ENCODE assay signal across 22 cellular contexts in genomic region chr14:89146291-89146690, GRCh38.
A peak's percentile ranks its signal among the peaks of the same experiment; 100 is the strongest.
DNase-seq lines count a peak whose midpoint lies in the region; TF ChIP-seq lines count a peak whose summit lies in the region.
"Had no signal": no experiment of that assay in that cellular context is flagged by ENCODE, and none has a peak within 500 bp of the region (broad histone marks: within the 10 kb centered on the region; RNA-seq: fewer than 3 reads in every experiment).

No MANE protein-coding gene starts in this region.

- no peak overlapping the region for H3K4me2 ChIP-seq in fibroblast of lung (ENCODE audit: extremely low read depth, insufficient read depth, low read length)

- no peaks in the 10 kb centered on the region for H3K4me1 Mint-ChIP-seq in T-helper 2 cell treated with Interferon-gamma antibody and Interleukin-4, amounts not matched to agents 5 μg/mL and 100 μg/mL, for 36 hours (ENCODE audit: low read depth)

- H3K4me3 ChIP-seq in fibroblast of lung (replicated peaks in 1 of 4; ENCODE audit: control extremely low read depth in 1 of 4, insufficient read depth in 1 of 4, low read depth in 3 of 4, low read length in 4 of 4): no peak overlapping the region
- no peak overlapping the region for H3K4me3 ChIP-seq in effector memory CD4-positive, alpha-beta T cell (ENCODE audit: insufficient read depth, low read depth, low read length, poor library complexity, severe bottlenecking)
- H3K4me3 ChIP-seq: K562, Peyer's patch had no signal

- peaks cover 8% of the 10 kb centered on the region for H3K27me3 Mint-ChIP-seq in T-helper 2 cell treated with Interferon-gamma antibody and Interleukin-4, amounts not matched to agents 5 μg/mL and 100 μg/mL, for 36 hours (ENCODE audit: low read depth)

- TF ChIP-seq CTCF in fibroblast of lung (conservative IDR thresholded peaks at IDR 0.05 in 1 of 2, IDR thresholded peaks at IDR 0.05 in 1 of 2; ENCODE audit: low read depth in 1 of 2, low read length in 2 of 2): no peak

- no peak overlapping the region for H3K9ac ChIP-seq in fibroblast of lung (ENCODE audit: insufficient read depth, low read length)

- H3K9me3 ChIP-seq in fibroblast of lung (ENCODE audit: control insufficient read depth, insufficient read depth, low read depth, low read length): no peaks in the 10 kb centered on the region
- no peaks in the 10 kb centered on the region for H3K9me3 ChIP-seq in effector memory CD4-positive, alpha-beta T cell (ENCODE audit: control insufficient read depth, low read length)
- H3K9me3 ChIP-seq: Peyer's patch had no signal

- DNase-seq in ACHN: peak; percentile 24
- DNase-seq in Caki2 (ENCODE audit: low read depth): peak; percentile 14
- peak; percentile 14 to 20 for DNase-seq in fibroblast of lung (ENCODE audit: low read depth in 2 of 2)
- DNase-seq in kidney tubule cell (ENCODE audit: low spot score): peak; percentile 75
- DNase-seq in effector memory CD4-positive, alpha-beta T cell: no peak
- DNase-seq in COLO668 (lab: John Stamatoyannopoulos, UW; ENCODE audit: unreplicated experiment): no peak
- no peak for DNase-seq in T-helper 2 cell treated with Interferon-gamma antibody and Interleukin-4, amounts not matched to agents 5 μg/mL and 100 μg/mL, for 36 hours (ENCODE audit: low spot score)
- no peak for DNase-seq in dermis blood vessel endothelial cell
- DNase-seq: AML-193; C1 segment of cervical spinal cord; CD8-positive, alpha-beta T cell; DMS53; GDM1; NCI-H1092 treated with DMSO at 0.1 percent for 48 hours; NCI-H146; NCI-H2029; NCI-H2171; NCI-H345; NCI-H524 treated with DMSO at 0.1 percent for 48 hours; NCI-H82; Peyer's patch had no signal

- H3K36me3 Mint-ChIP-seq in T-helper 2 cell treated with Interferon-gamma antibody and Interleukin-4, amounts not matched to agents 5 μg/mL and 100 μg/mL, for 36 hours (ENCODE audit: low read depth): no peaks in the 10 kb centered on the region
- H3K36me3 Mint-ChIP-seq: CD8-positive, alpha-beta T cell had no signal

- no peaks in the 10 kb centered on the region for H3K9me3 Mint-ChIP-seq in T-helper 2 cell treated with Interferon-gamma antibody and Interleukin-4, amounts not matched to agents 5 μg/mL and 100 μg/mL, for 36 hours
- H3K9me3 Mint-ChIP-seq: CD8-positive, alpha-beta T cell had no signal

- no peaks in the 10 kb centered on the region for H3K4me1 ChIP-seq in fibroblast of lung (ENCODE audit: control insufficient read depth, extremely low read depth, insufficient read depth, low read length)
- H3K4me1 ChIP-seq in effector memory CD4-positive, alpha-beta T cell (ENCODE audit: control insufficient read depth, insufficient read depth, low read length, poor library complexity, severe bottlenecking): no peaks in the 10 kb centered on the region
- H3K4me1 ChIP-seq: Peyer's patch had no signal

- no peaks in the 10 kb centered on the region for H4K20me1 ChIP-seq in fibroblast of lung (ENCODE audit: control insufficient read depth, extremely low read depth, insufficient read depth, low read length)

- in situ Hi-C loops in ACHN (cut with HindIII; ENCODE audit: low pct_ligation_motif_present, low pct_unique_long_range_greater_than_20kb, low sequenced_read_pairs) (no loop called here), Caki2 (cut with HindIII; ENCODE audit: low pct_unique_long_range_greater_than_20kb, low sequenced_read_pairs) (no loop called here)

- H3K79me2 ChIP-seq in fibroblast of lung (ENCODE audit: control insufficient read depth, insufficient read depth, low read length): no peaks in the 10 kb centered on the region

- H3K27ac ChIP-seq in fibroblast of lung (ENCODE audit: insufficient read depth, low read length): no peak overlapping the region
- H3K27ac ChIP-seq in effector memory CD4-positive, alpha-beta T cell (ENCODE audit: insufficient read depth, low read length, poor library complexity, severe bottlenecking): no peak overlapping the region
- H3K27ac ChIP-seq: Peyer's patch had no signal

- no peak overlapping the region for H2AFZ ChIP-seq in fibroblast of lung (ENCODE audit: low read length)

- no peaks in the 10 kb centered on the region for H3K27me3 ChIP-seq in fibroblast of lung (ENCODE audit: control insufficient read depth, insufficient read depth, low read length)
- H3K27me3 ChIP-seq in effector memory CD4-positive, alpha-beta T cell (replicated peaks; ENCODE audit: control insufficient read depth, insufficient read depth, low read length, poor library complexity, severe bottlenecking): no peaks in the 10 kb centered on the region
- H3K27me3 ChIP-seq: Peyer's patch had no signal

- no peak overlapping the region for H3K27ac Mint-ChIP-seq in T-helper 2 cell treated with Interferon-gamma antibody and Interleukin-4, amounts not matched to agents 5 μg/mL and 100 μg/mL, for 36 hours
- H3K27ac Mint-ChIP-seq: CD8-positive, alpha-beta T cell had no signal

- no peak overlapping the region for H3K4me3 Mint-ChIP-seq in T-helper 2 cell treated with Interferon-gamma antibody and Interleukin-4, amounts not matched to agents 5 μg/mL and 100 μg/mL, for 36 hours
- H3K4me3 Mint-ChIP-seq: CD8-positive, alpha-beta T cell had no signal

- H3K36me3 ChIP-seq in fibroblast of lung (ENCODE audit: control insufficient read depth, insufficient read depth, low read length): no peaks in the 10 kb centered on the region
- H3K36me3 ChIP-seq in effector memory CD4-positive, alpha-beta T cell (ENCODE audit: control insufficient read depth, insufficient read depth, low read length): no peaks in the 10 kb centered on the region
- H3K36me3 ChIP-seq: Peyer's patch had no signal

Comparison
In these comparisons a context has a peak if more than half of its experiments do, and no peak if none do; other contexts are left out.
1. DNase-seq: peak in ACHN (single experiment), Caki2 (single experiment), fibroblast of lung (2 of 2) and kidney tubule cell (single experiment); none in effector memory CD4-positive, alpha-beta T cell (0 of 3), COLO668 (single experiment), T-helper 2 cell treated with Interferon-gamma antibody and Interleukin-4, amounts not matched to agents 5 μg/mL and 100 μg/mL, for 36 hours (single experiment) and dermis blood vessel endothelial cell (single experiment).